In the genomic region with DNA sequence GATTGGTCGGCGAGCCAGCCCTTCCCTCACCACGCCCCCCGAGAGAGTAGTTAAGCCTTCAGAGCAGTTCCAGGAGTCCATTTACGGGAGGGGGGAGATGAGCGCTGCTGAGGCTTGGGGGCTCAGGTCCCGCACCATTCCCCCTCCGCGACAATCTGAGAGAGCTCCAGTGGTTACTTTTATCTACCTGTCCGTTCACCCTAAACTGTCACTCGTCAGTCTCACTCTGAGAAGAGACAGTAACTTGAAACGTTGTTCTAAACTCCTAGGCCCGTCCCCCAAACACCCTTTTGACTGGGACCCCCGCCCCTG, we compare ENCODE assay signal across 1 cellular context.
TF ChIP-seq lines count a peak whose summit lies in the region.

No MANE protein-coding gene starts in this region.

TF ChIP-seq in K562, 482 proteins besides CTCF, POLR2A, EP300 and RAD21 (continued from another document):
- TF ChIP-seq KDM5B (IDR thresholded peaks at IDR 0.05; ENCODE audit: insufficient replicate concordance, low read depth, low read length), result peak; percentile 92
- no peak for TF ChIP-seq CBX5 (IDR thresholded peaks at IDR 0.05; ENCODE audit: borderline replicate concordance, low read depth)
- TF ChIP-seq EGR1 (conservative IDR thresholded peaks at IDR 0.05), result no peak
- TF ChIP-seq TAF15 (IDR thresholded peaks at IDR 0.05; ENCODE audit: low read depth, low read length), result no peak
- TF ChIP-seq TSC22D4 (tag; IDR thresholded peaks at IDR 0.05), result no peak
- TF ChIP-seq TARDBP (IDR thresholded peaks at IDR 0.05), result no peak
- TF ChIP-seq FOXA1 (IDR thresholded peaks at IDR 0.05; ENCODE audit: borderline replicate concordance), result no peak
- TF ChIP-seq SMARCB1 (IDR thresholded peaks at IDR 0.05; ENCODE audit: insufficient read length, low read depth), result no peak
- TF ChIP-seq, protein P1, sequence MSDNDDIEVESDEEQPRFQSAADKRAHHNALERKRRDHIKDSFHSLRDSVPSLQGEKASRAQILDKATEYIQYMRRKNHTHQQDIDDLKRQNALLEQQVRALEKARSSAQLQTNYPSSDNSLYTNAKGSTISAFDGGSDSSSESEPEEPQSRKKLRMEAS (CRISPR knock-in tag; IDR thresholded peaks at IDR 0.05), result no peak
- TF ChIP-seq GABPB1 (CRISPR knock-in tag; IDR thresholded peaks at IDR 0.05), result no peak
- TF ChIP-seq ZFPM2 (CRISPR knock-in tag; IDR thresholded peaks at IDR 0.05), result no peak
- TF ChIP-seq, protein P2, sequence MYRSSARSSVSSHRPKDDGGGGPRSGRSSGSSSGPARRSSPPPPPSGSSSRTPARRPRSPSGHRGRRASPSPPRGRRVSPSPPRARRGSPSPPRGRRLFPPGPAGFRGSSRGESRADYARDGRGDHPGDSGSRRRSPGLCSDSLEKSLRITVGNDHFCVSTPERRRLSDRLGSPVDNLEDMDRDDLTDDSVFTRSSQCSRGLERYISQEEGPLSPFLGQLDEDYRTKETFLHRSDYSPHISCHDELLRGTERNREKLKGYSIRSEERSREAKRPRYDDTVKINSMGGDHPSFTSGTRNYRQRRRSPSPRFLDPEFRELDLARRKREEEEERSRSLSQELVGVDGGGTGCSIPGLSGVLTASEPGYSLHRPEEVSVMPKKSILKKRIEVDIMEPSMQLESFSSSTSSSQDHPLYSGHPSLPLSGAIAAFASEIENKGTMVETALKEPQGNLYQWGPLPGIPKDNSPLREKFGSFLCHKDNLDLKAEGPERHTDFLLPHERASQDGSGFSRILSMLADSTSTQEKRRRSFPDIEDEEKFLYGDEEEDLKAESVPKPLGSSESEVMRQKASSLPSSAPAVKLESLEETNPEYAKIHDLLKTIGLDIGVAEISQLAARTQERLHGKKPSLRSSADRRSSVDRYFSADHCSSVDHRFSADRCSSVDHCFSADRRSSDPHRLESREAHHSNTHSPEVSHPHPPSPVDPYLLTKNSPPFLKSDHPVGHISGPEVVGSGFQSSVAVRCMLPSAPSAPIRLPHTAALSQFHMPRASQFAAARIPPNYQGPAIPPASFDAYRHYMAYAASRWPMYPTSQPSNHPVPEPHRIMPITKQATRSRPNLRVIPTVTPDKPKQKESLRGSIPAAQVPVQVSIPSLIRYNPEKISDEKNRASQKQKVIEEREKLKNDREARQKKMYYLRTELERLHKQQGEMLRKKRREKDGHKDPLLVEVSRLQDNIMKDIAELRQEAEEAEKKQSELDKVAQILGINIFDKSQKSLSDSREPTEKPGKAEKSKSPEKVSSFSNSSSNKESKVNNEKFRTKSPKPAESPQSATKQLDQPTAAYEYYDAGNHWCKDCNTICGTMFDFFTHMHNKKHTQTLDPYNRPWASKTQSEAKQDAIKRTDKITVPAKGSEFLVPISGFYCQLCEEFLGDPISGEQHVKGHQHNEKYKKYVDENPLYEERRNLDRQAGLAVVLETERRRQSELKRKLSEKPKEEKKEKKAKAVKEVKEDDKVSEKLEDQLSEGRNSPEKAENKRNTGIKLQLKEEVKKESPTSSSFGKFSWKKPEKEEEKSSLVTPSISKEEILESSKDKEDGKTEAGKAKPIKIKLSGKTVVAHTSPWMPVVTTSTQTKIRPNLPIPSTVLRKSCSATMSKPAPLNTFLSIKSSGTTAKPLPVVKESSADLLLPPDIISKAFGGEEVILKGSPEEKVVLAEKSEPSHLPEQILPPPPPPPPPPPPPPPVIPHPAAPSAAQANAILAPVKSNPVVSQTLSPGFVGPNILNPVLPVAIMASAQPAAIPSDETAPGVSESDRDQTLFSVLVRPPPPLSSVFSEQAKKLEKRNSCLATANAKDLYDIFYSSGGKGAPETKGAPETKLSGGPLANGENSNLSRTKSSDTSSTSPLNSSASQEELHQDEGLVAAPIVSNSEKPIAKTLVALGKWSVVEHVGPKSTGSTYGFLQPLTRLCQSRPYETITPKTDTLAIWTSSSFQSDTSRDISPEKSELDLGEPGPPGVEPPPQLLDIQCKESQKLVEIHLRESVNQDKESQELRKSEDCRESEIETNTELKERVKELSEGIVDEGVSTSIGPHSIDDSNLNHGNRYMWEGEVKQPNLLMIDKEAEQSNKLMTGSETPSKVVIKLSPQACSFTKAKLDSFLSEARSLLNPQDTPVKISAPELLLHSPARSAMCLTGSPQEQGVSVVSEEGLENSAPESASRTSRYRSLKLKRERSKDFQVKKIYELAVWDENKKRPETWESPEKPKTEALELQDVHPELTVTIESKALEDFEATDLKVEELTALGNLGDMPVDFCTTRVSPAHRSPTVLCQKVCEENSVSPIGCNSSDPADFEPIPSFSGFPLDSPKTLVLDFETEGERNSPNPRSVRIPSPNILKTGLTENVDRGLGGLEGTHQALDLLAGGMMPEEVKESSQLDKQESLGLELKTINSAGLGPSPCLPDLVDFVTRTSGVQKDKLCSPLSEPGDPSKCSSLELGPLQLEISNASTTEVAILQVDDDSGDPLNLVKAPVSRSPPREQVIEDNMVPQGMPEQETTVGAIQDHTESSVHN (IDR thresholded peaks at IDR 0.05; ENCODE audit: borderline replicate concordance in 1 of 2, low read depth in 1 of 2), result peak in 1 of 2 experiments; percentile 6; a peak in 1 of 4 replicates
- no peak for TF ChIP-seq ZNF75A (CRISPR knock-in tag; IDR thresholded peaks at IDR 0.05)
- TF ChIP-seq, protein P3, sequence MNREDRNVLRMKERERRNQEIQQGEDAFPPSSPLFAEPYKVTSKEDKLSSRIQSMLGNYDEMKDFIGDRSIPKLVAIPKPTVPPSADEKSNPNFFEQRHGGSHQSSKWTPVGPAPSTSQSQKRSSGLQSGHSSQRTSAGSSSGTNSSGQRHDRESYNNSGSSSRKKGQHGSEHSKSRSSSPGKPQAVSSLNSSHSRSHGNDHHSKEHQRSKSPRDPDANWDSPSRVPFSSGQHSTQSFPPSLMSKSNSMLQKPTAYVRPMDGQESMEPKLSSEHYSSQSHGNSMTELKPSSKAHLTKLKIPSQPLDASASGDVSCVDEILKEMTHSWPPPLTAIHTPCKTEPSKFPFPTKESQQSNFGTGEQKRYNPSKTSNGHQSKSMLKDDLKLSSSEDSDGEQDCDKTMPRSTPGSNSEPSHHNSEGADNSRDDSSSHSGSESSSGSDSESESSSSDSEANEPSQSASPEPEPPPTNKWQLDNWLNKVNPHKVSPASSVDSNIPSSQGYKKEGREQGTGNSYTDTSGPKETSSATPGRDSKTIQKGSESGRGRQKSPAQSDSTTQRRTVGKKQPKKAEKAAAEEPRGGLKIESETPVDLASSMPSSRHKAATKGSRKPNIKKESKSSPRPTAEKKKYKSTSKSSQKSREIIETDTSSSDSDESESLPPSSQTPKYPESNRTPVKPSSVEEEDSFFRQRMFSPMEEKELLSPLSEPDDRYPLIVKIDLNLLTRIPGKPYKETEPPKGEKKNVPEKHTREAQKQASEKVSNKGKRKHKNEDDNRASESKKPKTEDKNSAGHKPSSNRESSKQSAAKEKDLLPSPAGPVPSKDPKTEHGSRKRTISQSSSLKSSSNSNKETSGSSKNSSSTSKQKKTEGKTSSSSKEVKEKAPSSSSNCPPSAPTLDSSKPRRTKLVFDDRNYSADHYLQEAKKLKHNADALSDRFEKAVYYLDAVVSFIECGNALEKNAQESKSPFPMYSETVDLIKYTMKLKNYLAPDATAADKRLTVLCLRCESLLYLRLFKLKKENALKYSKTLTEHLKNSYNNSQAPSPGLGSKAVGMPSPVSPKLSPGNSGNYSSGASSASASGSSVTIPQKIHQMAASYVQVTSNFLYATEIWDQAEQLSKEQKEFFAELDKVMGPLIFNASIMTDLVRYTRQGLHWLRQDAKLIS (CRISPR knock-in tag; IDR thresholded peaks at IDR 0.05), result no peak
- TF ChIP-seq, protein P4, sequence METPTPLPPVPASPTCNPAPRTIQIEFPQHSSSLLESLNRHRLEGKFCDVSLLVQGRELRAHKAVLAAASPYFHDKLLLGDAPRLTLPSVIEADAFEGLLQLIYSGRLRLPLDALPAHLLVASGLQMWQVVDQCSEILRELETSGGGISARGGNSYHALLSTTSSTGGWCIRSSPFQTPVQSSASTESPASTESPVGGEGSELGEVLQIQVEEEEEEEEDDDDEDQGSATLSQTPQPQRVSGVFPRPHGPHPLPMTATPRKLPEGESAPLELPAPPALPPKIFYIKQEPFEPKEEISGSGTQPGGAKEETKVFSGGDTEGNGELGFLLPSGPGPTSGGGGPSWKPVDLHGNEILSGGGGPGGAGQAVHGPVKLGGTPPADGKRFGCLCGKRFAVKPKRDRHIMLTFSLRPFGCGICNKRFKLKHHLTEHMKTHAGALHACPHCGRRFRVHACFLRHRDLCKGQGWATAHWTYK (CRISPR knock-in tag; IDR thresholded peaks at IDR 0.05), result no peak
- TF ChIP-seq ZNF212 (CRISPR knock-in tag; IDR thresholded peaks at IDR 0.05), result no peak
- peak; percentile 45; the same call in 1 of the 2 replicates for TF ChIP-seq PHF8 (IDR thresholded peaks at IDR 0.05; ENCODE audit: borderline replicate concordance, low read length)
- no peak for TF ChIP-seq U2AF1 (optimal IDR thresholded peaks at IDR 0.05; ENCODE audit: low read depth, low read length)
- TF ChIP-seq, protein P5, sequence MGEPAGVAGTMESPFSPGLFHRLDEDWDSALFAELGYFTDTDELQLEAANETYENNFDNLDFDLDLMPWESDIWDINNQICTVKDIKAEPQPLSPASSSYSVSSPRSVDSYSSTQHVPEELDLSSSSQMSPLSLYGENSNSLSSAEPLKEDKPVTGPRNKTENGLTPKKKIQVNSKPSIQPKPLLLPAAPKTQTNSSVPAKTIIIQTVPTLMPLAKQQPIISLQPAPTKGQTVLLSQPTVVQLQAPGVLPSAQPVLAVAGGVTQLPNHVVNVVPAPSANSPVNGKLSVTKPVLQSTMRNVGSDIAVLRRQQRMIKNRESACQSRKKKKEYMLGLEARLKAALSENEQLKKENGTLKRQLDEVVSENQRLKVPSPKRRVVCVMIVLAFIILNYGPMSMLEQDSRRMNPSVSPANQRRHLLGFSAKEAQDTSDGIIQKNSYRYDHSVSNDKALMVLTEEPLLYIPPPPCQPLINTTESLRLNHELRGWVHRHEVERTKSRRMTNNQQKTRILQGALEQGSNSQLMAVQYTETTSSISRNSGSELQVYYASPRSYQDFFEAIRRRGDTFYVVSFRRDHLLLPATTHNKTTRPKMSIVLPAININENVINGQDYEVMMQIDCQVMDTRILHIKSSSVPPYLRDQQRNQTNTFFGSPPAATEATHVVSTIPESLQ (CRISPR knock-in tag; IDR thresholded peaks at IDR 0.05), result no peak
- TF ChIP-seq CSDE1 (IDR thresholded peaks at IDR 0.05), result no peak; a peak in 1 of 4 replicates
- TF ChIP-seq RFX7 (CRISPR knock-in tag; IDR thresholded peaks at IDR 0.05), result no peak
- TF ChIP-seq SOX6 (IDR thresholded peaks at IDR 0.05), result no peak
- no peak for TF ChIP-seq ZNF79 (CRISPR knock-in tag; IDR thresholded peaks at IDR 0.05; ENCODE audit: low read depth)
- no peak for TF ChIP-seq CBX1 (IDR thresholded peaks at IDR 0.05; ENCODE audit: low read depth)
- TF ChIP-seq, protein P6, sequence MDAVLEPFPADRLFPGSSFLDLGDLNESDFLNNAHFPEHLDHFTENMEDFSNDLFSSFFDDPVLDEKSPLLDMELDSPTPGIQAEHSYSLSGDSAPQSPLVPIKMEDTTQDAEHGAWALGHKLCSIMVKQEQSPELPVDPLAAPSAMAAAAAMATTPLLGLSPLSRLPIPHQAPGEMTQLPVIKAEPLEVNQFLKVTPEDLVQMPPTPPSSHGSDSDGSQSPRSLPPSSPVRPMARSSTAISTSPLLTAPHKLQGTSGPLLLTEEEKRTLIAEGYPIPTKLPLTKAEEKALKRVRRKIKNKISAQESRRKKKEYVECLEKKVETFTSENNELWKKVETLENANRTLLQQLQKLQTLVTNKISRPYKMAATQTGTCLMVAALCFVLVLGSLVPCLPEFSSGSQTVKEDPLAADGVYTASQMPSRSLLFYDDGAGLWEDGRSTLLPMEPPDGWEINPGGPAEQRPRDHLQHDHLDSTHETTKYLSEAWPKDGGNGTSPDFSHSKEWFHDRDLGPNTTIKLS (IDR thresholded peaks at IDR 0.05; ENCODE audit: borderline replicate concordance, low read depth), result no peak
TF ChIP-seq in K562: peak in this region for 13.
